ENCODE assay signal across 1 cellular context in the genomic region with DNA sequence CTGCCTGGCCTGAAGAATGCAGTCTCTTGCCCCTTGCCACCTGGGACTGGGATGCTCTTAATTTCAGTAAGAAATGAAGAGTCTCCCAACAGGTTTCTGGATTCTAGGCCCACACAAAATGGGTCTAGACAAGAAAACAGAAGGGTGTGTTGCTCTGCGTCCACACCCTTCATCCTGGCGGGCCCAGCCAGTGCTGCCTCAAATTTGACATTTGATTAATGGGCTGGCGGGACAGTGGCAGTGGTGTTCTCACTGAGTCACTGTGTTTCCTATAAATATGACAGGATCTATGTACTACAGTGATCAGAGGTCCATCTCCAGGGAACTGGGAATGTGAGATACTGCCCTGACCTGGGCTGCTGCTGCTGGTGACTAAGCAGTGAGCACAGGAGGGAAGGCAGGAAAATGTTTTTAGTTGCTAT.
TF ChIP-seq lines count a peak whose summit lies in the region.

No MANE protein-coding gene starts in this region.

TF ChIP-seq in liver, 16 proteins besides CTCF, POLR2A, EP300 and RAD21:
- TF ChIP-seq, protein P1, sequence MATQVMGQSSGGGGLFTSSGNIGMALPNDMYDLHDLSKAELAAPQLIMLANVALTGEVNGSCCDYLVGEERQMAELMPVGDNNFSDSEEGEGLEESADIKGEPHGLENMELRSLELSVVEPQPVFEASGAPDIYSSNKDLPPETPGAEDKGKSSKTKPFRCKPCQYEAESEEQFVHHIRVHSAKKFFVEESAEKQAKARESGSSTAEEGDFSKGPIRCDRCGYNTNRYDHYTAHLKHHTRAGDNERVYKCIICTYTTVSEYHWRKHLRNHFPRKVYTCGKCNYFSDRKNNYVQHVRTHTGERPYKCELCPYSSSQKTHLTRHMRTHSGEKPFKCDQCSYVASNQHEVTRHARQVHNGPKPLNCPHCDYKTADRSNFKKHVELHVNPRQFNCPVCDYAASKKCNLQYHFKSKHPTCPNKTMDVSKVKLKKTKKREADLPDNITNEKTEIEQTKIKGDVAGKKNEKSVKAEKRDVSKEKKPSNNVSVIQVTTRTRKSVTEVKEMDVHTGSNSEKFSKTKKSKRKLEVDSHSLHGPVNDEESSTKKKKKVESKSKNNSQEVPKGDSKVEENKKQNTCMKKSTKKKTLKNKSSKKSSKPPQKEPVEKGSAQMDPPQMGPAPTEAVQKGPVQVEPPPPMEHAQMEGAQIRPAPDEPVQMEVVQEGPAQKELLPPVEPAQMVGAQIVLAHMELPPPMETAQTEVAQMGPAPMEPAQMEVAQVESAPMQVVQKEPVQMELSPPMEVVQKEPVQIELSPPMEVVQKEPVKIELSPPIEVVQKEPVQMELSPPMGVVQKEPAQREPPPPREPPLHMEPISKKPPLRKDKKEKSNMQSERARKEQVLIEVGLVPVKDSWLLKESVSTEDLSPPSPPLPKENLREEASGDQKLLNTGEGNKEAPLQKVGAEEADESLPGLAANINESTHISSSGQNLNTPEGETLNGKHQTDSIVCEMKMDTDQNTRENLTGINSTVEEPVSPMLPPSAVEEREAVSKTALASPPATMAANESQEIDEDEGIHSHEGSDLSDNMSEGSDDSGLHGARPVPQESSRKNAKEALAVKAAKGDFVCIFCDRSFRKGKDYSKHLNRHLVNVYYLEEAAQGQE (IDR thresholded peaks at IDR 0.05) = no peak
- TF ChIP-seq SP1 (IDR thresholded peaks at IDR 0.05) (no peak), FOXA2 (IDR thresholded peaks at IDR 0.05) (no peak), HNF4G (IDR thresholded peaks at IDR 0.05) (no peak), HNF4A (conservative IDR thresholded peaks at IDR 0.05) (no peak)
